9 cellular contexts compared by ENCODE assay signal in genomic region chr10:16799621-16800020, GRCh38. TPM values are rescaled to one million over a fixed set of nuclear protein-coding genes. Genes with fewer than 3 reads are reported as not detected.
DNase-seq lines count a peak whose midpoint lies in the region; ATAC-seq and TF ChIP-seq lines count a peak whose summit lies in the region.
"Had no signal": no experiment of that assay in that cellular context is flagged by ENCODE, and none has a peak within 500 bp of the region (broad histone marks: within the 10 kb centered on the region; RNA-seq: fewer than 3 reads in every experiment).

No MANE protein-coding gene starts in this region.

- H3K27me3 ChIP-seq in SJCRH30 = no peaks in the 10 kb centered on the region

- peaks cover 55% of the 10 kb centered on the region for H3K4me1 Mint-ChIP-seq in activated T-helper 17 cell treated with anti-CD3 and anti-CD28 coated beads, Interleukin-2, amount 50 U/mL, for 72 hours

- ATAC-seq in GM18505 (IDR thresholded peaks at IDR 0.05; ENCODE audit: unreplicated experiment) (peak; percentile 81), GM19397 (IDR thresholded peaks at IDR 0.05; ENCODE audit: unreplicated experiment) (peak; percentile 82), HG02943 (IDR thresholded peaks at IDR 0.05; ENCODE audit: low read depth, unreplicated experiment) (peak; percentile 67)
- ATAC-seq in activated T-helper 17 cell treated with anti-CD3 and anti-CD28 coated beads, Interleukin-2, amount 50 U/mL, for 72 hours (replicated peaks) = peak; percentile 94

- intact Hi-C loops in posterior cingulate gyrus (cut with DNase I) = no loop called here

- H3K36me3 ChIP-seq in SJCRH30 = no peaks in the 10 kb centered on the region

- H3K27ac Mint-ChIP-seq in activated T-helper 17 cell treated with anti-CD3 and anti-CD28 coated beads, Interleukin-2, amount 50 U/mL, for 72 hours = peak overlapping the region; percentile 94

- H3K4me3 ChIP-seq in SJCRH30 = no peak overlapping the region

- H3K9me3 Mint-ChIP-seq in activated T-helper 17 cell treated with anti-CD3 and anti-CD28 coated beads, Interleukin-2, amount 50 U/mL, for 72 hours = no peaks in the 10 kb centered on the region

- no peaks in the 10 kb centered on the region for H3K4me1 ChIP-seq in SJCRH30

- H3K36me3 Mint-ChIP-seq in activated T-helper 17 cell treated with anti-CD3 and anti-CD28 coated beads, Interleukin-2, amount 50 U/mL, for 72 hours (ENCODE audit: low read depth) = peaks cover 48% of the 10 kb centered on the region

- H3K27me3 Mint-ChIP-seq in activated T-helper 17 cell treated with anti-CD3 and anti-CD28 coated beads, Interleukin-2, amount 50 U/mL, for 72 hours = no peaks in the 10 kb centered on the region

- H3K4me3 Mint-ChIP-seq in activated T-helper 17 cell treated with anti-CD3 and anti-CD28 coated beads, Interleukin-2, amount 50 U/mL, for 72 hours = peak overlapping the region; percentile 74

- no peak for TF ChIP-seq POLR2A in GM18505 (IDR thresholded peaks at IDR 0.05; ENCODE audit: borderline replicate concordance, extremely low read depth, insufficient read depth, insufficient read length)

- no peak overlapping the region for H3K27ac ChIP-seq in SJCRH30
- H3K27ac ChIP-seq in substantia nigra (ENCODE audit: low read depth, low read length, poor library complexity, severe bottlenecking) = no peak overlapping the region

- no peaks in the 10 kb centered on the region; the same call in 1 of the 2 replicates for H3K9me3 ChIP-seq in SJCRH30 (replicated peaks)

- DNase-seq in SJCRH30 (no peak), substantia nigra (lab: John Stamatoyannopoulos, UW) (no peak), NCI-H774 (lab: John Stamatoyannopoulos, UW) (no peak), posterior cingulate gyrus (no peak)
- DNase-seq: NCI-H2227 treated with DMSO at 0.1 percent for 48 hours had no signal

RNA-seq across cellular contexts. Expression of gene RSU1, which starts 17.6 kb away (rescaled TPM):
- total RNA-seq in activated T-helper 17 cell treated with anti-CD3 and anti-CD28 coated beads, Interleukin-2, amount 50 U/mL, for 72 hours = 10 to 100 TPM; 56.1 to 87.8 TPM
- total RNA-seq in SJCRH30 (2014; rRNA removed; shearing (Covaris generic)) = 23.3 and 28.4 TPM in 2 replicates
